ENCODE assay signal across 11 cellular contexts in the genomic region with DNA sequence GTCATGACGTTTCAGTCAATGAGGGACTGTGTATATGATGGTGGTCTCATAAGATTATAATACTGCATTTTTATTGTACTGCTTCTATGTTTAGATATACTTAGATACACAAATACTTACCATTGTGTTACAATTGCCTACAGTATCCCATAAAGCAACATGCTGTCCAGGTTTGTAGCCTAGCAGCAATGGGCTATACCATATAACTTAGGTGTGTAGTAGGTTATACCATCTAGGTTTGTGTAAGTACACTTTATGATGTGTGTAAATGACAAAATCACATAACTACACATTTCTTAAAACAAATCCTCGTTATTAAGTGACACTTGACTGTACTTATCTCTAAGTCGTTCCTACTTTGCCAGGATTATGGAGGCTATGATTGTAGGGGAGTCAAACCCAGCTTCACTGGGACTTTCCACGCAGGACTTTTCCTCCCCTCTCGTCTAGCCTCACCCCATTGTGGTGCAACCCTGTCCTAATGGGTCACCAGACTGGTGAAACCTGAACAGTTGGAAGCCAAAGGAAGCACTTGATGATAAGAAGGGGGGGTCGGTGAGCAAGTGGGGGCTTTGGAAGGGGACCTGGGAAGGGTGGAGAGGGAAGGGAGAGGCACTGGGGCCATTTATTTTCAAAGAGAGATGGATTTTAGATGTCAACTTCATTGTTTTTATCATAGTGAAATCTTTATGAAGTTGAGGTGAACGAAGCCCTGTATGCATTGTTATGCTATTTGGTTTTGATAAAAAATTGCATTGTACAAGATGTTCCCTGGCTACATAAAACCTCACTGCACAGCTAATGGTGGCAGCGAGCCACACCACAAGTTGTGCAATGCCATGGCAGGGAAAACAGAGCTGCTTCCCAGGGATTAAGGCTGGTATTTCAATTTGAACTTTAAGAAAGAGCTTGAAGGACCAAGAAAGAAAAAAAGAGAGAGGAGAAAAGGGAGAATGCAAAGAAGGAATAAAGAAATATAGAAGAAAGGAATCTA.
A peak's percentile ranks its signal among the peaks of the same experiment; 100 is the strongest.
DNase-seq lines count a peak whose midpoint lies in the region; ATAC-seq, FAIRE-seq and TF ChIP-seq lines count a peak whose summit lies in the region.
"Had no signal": no experiment of that assay in that cellular context is flagged by ENCODE, and none has a peak within 500 bp of the region (broad histone marks: within the 10 kb centered on the region; RNA-seq: fewer than 3 reads in every experiment).

No MANE protein-coding gene starts in this region.

- WGBS in HepG2 (ENCODE audit: low lambda C conversion rate): 43% methylated on average over 8 of the region's 8 CpGs

- FAIRE-seq in HTR-8/SVneo (lab: Jason Lieb, UNC) (no peak), HepG2 (lab: Jason Lieb, UNC) (no peak)

- TF ChIP-seq CTCF in cardiac fibroblast (IDR thresholded peaks at IDR 0.05; ENCODE audit: low read depth, low read length): no peak
- TF ChIP-seq CTCF in HepG2 (CRISPR knock-in tag; IDR thresholded peaks at IDR 0.05): no peak
- TF ChIP-seq CTCF in coronary artery (IDR thresholded peaks at IDR 0.05): no peak

- DNase-seq in HTR-8/SVneo (ENCODE audit: insufficient read length, low spot score): peak; percentile 38
- DNase-seq in cardiac fibroblast (ENCODE audit: low read depth in 2 of 2): peak; percentile 94 to 96
- DNase-seq in HepG2 (ENCODE audit: low spot score): no peak
- peak; percentile 79 for DNase-seq in ureter (ENCODE audit: low spot score)
- DNase-seq in coronary artery (ENCODE audit: low spot score): no peak
- DNase-seq in NCI-H1048 (lab: John Stamatoyannopoulos, UW): no peak
- DNase-seq in inferior parietal cortex (ENCODE audit: extremely low spot score): no peak
- DNase-seq: activated B cell treated with CpG ODN at 0.5 μM for 24 hours; NCI-H82; stimulated activated CD4-positive, alpha-beta T cell treated with anti-CD3 and anti-CD28 coated beads, Interleukin-1b, Interleukin-23, amount 100 ng/mL, for 48 hours had no signal

- H3K4me3 ChIP-seq in cardiac fibroblast (replicated peaks in 1 of 2; ENCODE audit: low read depth in 2 of 2, low read length in 2 of 2) (no peak overlapping the region), HepG2 (replicated peaks in 1 of 3; ENCODE audit: insufficient read depth in 1 of 3, low read depth in 2 of 3, low read length in 3 of 3) (no peak overlapping the region), coronary artery (no peak overlapping the region)

- ATAC-seq in HepG2 (no peak), HG03342 (IDR thresholded peaks at IDR 0.05; ENCODE audit: unreplicated experiment) (no peak)

- intact Hi-C loops in HepG2 (cut with micrococcal nuclease; ENCODE audit: unreplicated experiment): loop anchor here (10.0 kb wide), 1 partner anchor 145 kb away; no protein-coding TSS in a partner anchor

- H3K27ac ChIP-seq in HepG2 (ENCODE audit: extremely low read length, insufficient read depth, low read length) (no peak overlapping the region), coronary artery (peak overlapping the region in 1 of 2 donors; percentile 62)

- no peaks in the 10 kb centered on the region; a peak in 1 of 5 replicates for H3K27me3 ChIP-seq in HepG2 (ENCODE audit: control insufficient read depth in 1 of 2, insufficient read depth in 2 of 2, low read length in 2 of 2)

- in situ Hi-C loops in HepG2 (cut with HindIII; ENCODE audit: extremely low pct_ligation_motif_present, low pct_unique_long_range_greater_than_20kb): no loop called here

- TF ChIP-seq EP300 in HepG2 (IDR thresholded peaks at IDR 0.05; ENCODE audit: low read depth in 2 of 2, low read length in 2 of 2): no peak
- no peak for TF ChIP-seq EP300 in HepG2 (CRISPR knock-in tag; IDR thresholded peaks at IDR 0.05; ENCODE audit: borderline replicate concordance)

- H2AFZ ChIP-seq in HepG2 (ENCODE audit: low read length): no peak overlapping the region

- no peaks in the 10 kb centered on the region for H3K79me2 ChIP-seq in HepG2 (ENCODE audit: insufficient read depth, low read length)

- H4K20me1 ChIP-seq in HepG2 (ENCODE audit: insufficient read depth, low read length): no peaks in the 10 kb centered on the region

- H3K4me2 ChIP-seq in HepG2 (ENCODE audit: low read depth, low read length): no peak overlapping the region

- TF ChIP-seq POLR2A in HepG2 (IDR thresholded peaks at IDR 0.05; ENCODE audit: insufficient read depth in 1 of 2, low read depth in 2 of 2, low read length in 2 of 2): no peak

- BruUV-seq in HepG2 (replicated peaks; lab: Mats Ljungman, UMichigan): no TSS peak

- no peak for TF ChIP-seq RAD21 in HepG2 (CRISPR knock-in tag; IDR thresholded peaks at IDR 0.05)

- CTCF ChIA-PET in HepG2 (lab: Yijun Ruan, JAX; ENCODE audit: low intra/inter-chr PET ratio, low total read pairs): no interaction called here

- H3K36me3 ChIP-seq in HepG2 (replicated peaks in 1 of 2; ENCODE audit: control insufficient read depth in 1 of 2, insufficient read depth in 2 of 2, low read length in 2 of 2): no peaks in the 10 kb centered on the region

- no peak overlapping the region for H3K9ac ChIP-seq in HepG2 (ENCODE audit: insufficient read depth, low read depth, low read length)

- no peaks in the 10 kb centered on the region for H3K9me3 ChIP-seq in HepG2 (ENCODE audit: low read length)

- POLR2A ChIA-PET in HepG2 (lab: Yijun Ruan, JAX): no interaction called here

- H3K4me1 ChIP-seq in HepG2 (ENCODE audit: insufficient read depth, low read length): peaks cover 9% of the 10 kb centered on the region

TF ChIP-seq in HepG2, 621 proteins besides CTCF, POLR2A, EP300 and RAD21:
- TF ChIP-seq KLF11 (CRISPR knock-in tag; IDR thresholded peaks at IDR 0.05): no peak
- no peak for TF ChIP-seq RXRB (CRISPR knock-in tag; IDR thresholded peaks at IDR 0.05; ENCODE audit: borderline replicate concordance)
- TF ChIP-seq CEBPB (IDR thresholded peaks at IDR 0.05; ENCODE audit: borderline replicate concordance, low read depth, low read length): peak; percentile 37; the same call in 1 of the 2 replicates
- no peak for TF ChIP-seq GZF1 (CRISPR knock-in tag; IDR thresholded peaks at IDR 0.05)
- no peak for TF ChIP-seq ZNF142 (CRISPR knock-in tag; IDR thresholded peaks at IDR 0.05)
- no peak for TF ChIP-seq ZXDC (CRISPR knock-in tag; IDR thresholded peaks at IDR 0.05)
- TF ChIP-seq PHF5A (CRISPR knock-in tag; IDR thresholded peaks at IDR 0.05; ENCODE audit: low read depth, unreplicated experiment): no peak

Comparison
In these comparisons a context has a peak if more than half of its experiments do, and no peak if none do; other contexts are left out.
1. DNase-seq: peak in HTR-8/SVneo (single experiment), cardiac fibroblast (2 of 2) and ureter (single experiment); none in HepG2 (single experiment), coronary artery (single experiment), NCI-H1048 (single experiment) and inferior parietal cortex (single experiment).